2 cellular contexts compared by ENCODE assay signal in genomic region chr1:152179566-152179965, GRCh38.
TF ChIP-seq lines count a peak whose summit lies in the region.

No MANE protein-coding gene starts in this region.

TF ChIP-seq in SK-N-SH, 30 proteins besides CTCF, POLR2A, EP300 and RAD21:
- TF ChIP-seq RFX5 (IDR thresholded peaks at IDR 0.05; ENCODE audit: low read length) (no peak), YY1 (IDR thresholded peaks at IDR 0.05; ENCODE audit: low read depth) (no peak), JUND (IDR thresholded peaks at IDR 0.05) (no peak), MEF2A (IDR thresholded peaks at IDR 0.05; ENCODE audit: borderline replicate concordance, low read depth) (no peak), ZBTB33 (IDR thresholded peaks at IDR 0.05; ENCODE audit: borderline replicate concordance, low read depth) (no peak), SMC3 (IDR thresholded peaks at IDR 0.05; ENCODE audit: low read depth, low read length) (no peak), TCF12 (IDR thresholded peaks at IDR 0.05) (no peak), IRF3 (IDR thresholded peaks at IDR 0.05; ENCODE audit: low read depth, low read length) (no peak), USF1 (IDR thresholded peaks at IDR 0.05; ENCODE audit: borderline replicate concordance, low read depth) (no peak), TEAD4 (IDR thresholded peaks at IDR 0.05; ENCODE audit: borderline replicate concordance, insufficient read depth) (no peak), FOXJ3 (CRISPR knock-in tag; IDR thresholded peaks at IDR 0.05) (no peak), POLR2AphosphoS5 (IDR thresholded peaks at IDR 0.05; ENCODE audit: low read depth, low read length) (no peak), MXI1 (IDR thresholded peaks at IDR 0.05; ENCODE audit: low read depth, low read length) (no peak), EZH2phosphoT487 (IDR thresholded peaks at IDR 0.05; ENCODE audit: borderline replicate concordance, low read depth) (no peak), GABPA (IDR thresholded peaks at IDR 0.05; ENCODE audit: low read depth) (no peak), PBX3 (IDR thresholded peaks at IDR 0.05) (no peak)

TF ChIP-seq in SK-N-SH treated with all-trans-retinoic acid at 6 μM for 48 hours, 23 proteins besides CTCF, POLR2A, EP300 and RAD21:
- TF ChIP-seq CSDC2 (CRISPR knock-in tag; IDR thresholded peaks at IDR 0.05) (no peak), GLIS3 (CRISPR knock-in tag; IDR thresholded peaks at IDR 0.05) (no peak), BACH2 (CRISPR knock-in tag; IDR thresholded peaks at IDR 0.05; ENCODE audit: borderline replicate concordance) (no peak)
